Comparison of ENCODE assay signal across 23 cellular contexts in genomic region chr9:107266624-107267369, GRCh38.
"Had no signal": no experiment of that assay in that cellular context is flagged by ENCODE, and none has a peak within 500 bp of the region (broad histone marks: within the 10 kb centered on the region; RNA-seq: fewer than 3 reads in every experiment).

No MANE protein-coding gene starts in this region.

- DNase-seq: cortex of kidney; dorsolateral prefrontal cortex; effector CD8-positive, alpha-beta T cell; glutamatergic neuron; immature natural killer cell; left lung; lower lobe of right lung; mesenchymal stem cell; midbrain; nucleus accumbens; ovary; right cardiac atrium; stimulated activated CD4-positive, alpha-beta T cell treated with anti-CD3 and anti-CD28 coated beads, Interleukin-4, amount 100 ng/mL, for 1 hour; stimulated activated CD8-positive, alpha-beta memory T cell treated with anti-CD3 and anti-CD28 coated beads, Interleukin-4, amount 100 ng/mL, for 48 hours; stimulated activated naive CD8-positive, alpha-beta T cell treated with anti-CD3 and anti-CD28 coated beads, Interleukin-15, Interleukin-2, amounts not matched to agents 100 U/mL and 50 U/mL, for 24 hours; tibial artery; upper lobe of right lung had no signal

- H3K36me3 ChIP-seq: gastroesophageal sphincter, left lung, lower lobe of right lung, neural progenitor cell, ovary, tibial artery, upper lobe of right lung, vagina had no signal

- H2AFZ ChIP-seq: neural progenitor cell had no signal

- H3K4me1 ChIP-seq: gastroesophageal sphincter, neural progenitor cell, tibial artery had no signal

- H3K4me2 ChIP-seq: neural progenitor cell had no signal

- H3K27ac ChIP-seq: dorsolateral prefrontal cortex, gastroesophageal sphincter, left lung, lower lobe of right lung, neural progenitor cell, ovary, tibial artery, upper lobe of right lung, vagina had no signal

- ATAC-seq: esophagus mucosa; gastroesophageal sphincter; left lung; lower lobe of right lung; natural killer cell treated with Interleukin-12 subunit alpha and Interleukin-12 subunit beta and Interleukin-15 and Interleukin-18, amount 100 ng/mL, for 72 hours; right cardiac atrium; stimulated activated effector memory CD8-positive, alpha-beta T cell treated with anti-CD3 and anti-CD28 coated beads, Interleukin-12 subunit alpha, Interleukin-12 subunit beta, amount 100 ng/mL, for 72 hours; stimulated activated naive CD8-positive, alpha-beta T cell treated with anti-CD3 and anti-CD28 coated beads, Interleukin-15, Interleukin-2, amounts not matched to agents 100 U/mL and 50 U/mL, for 24 hours; upper lobe of right lung had no signal

- H3K4me3 ChIP-seq: dorsolateral prefrontal cortex, gastroesophageal sphincter, left lung, lower lobe of right lung, neural progenitor cell, ovary, tibial artery, upper lobe of right lung, vagina had no signal

- H3K9ac ChIP-seq: neural progenitor cell had no signal

- H3K9me3 ChIP-seq: ovary, tibial artery, vagina had no signal

- H3K27me3 ChIP-seq: dorsolateral prefrontal cortex, left lung, neural progenitor cell, ovary, tibial artery, upper lobe of right lung, vagina had no signal
